ENCODE assay signal across 6 cellular contexts in the genomic region with DNA sequence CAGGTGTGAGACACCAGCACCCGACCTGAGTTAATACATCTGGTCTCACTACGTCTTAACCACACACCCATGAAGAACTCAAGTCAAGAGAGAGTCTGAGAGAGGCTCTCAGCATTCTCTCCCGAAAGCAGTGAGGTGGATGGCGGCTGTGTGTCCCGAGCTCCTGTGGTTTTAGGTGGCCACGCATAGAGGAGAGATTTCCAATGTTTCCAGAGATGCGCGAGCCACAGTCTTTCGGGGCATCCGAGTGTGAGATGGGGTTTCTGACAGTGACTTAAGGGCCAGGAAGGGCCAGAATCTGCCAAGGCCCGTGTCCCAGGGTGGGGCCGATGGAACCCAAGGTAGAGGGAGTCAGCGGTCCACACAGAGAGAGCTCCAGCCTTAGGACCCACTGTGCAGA.
DNase-seq lines count a peak whose midpoint lies in the region; ATAC-seq, FAIRE-seq and TF ChIP-seq lines count a peak whose summit lies in the region.
"Not testable (repeated sequence)": the region's sequence is repeated elsewhere in the genome, so short reads cannot be mapped to it uniquely, and the experiment has no call there.

No MANE protein-coding gene starts in this region.

- not testable (repeated sequence) for H3K4me2 ChIP-seq in GM12878 (ENCODE audit: control insufficient read depth, insufficient read depth); H1 (ENCODE audit: insufficient read depth in 1 of 2, low read depth in 2 of 2, low read length in 2 of 2)

- H3K9me3 ChIP-seq in GM12878 (replicated peaks; ENCODE audit: control insufficient read depth, insufficient read depth, low read length) = not testable (repeated sequence)
- H3K9me3 ChIP-seq in H1 (ENCODE audit: insufficient read depth in 2 of 2, low read depth in 1 of 2, low read length in 1 of 2) = peaks cover 0 to 28% of the 10 kb centered on the region in 2 experiments; a peak in 2 of 4 replicates
- peaks cover 0 to 40% (median 0%) of the 10 kb centered on the region in 8 donors for H3K9me3 ChIP-seq in spleen

- TF ChIP-seq EP300 in GM12878 (IDR thresholded peaks at IDR 0.05; ENCODE audit: borderline replicate concordance in 1 of 2, control insufficient read depth in 1 of 2, low read depth in 2 of 2, low read length in 2 of 2); H1 (IDR thresholded peaks at IDR 0.05; ENCODE audit: borderline replicate concordance in 1 of 2, low read depth in 2 of 2, low read length in 2 of 2): not testable (repeated sequence)

- CTCF ChIA-PET in GM12878 (lab: Yijun Ruan, JAX); H1 (lab: Charles Lee; ENCODE audit: partially characterized antibody): not testable (repeated sequence)

- intact Hi-C loops in GM12878 (cut with micrococcal nuclease; ENCODE audit: unreplicated experiment); spleen (cut with DNase I; ENCODE audit: low total_unique reads): not testable (repeated sequence)

- not testable (repeated sequence) for H3K4me3 ChIP-seq in GM12878; H1 (ENCODE audit: extremely low read depth in 1 of 4, insufficient read depth in 2 of 4, low read depth in 3 of 4, low read length in 4 of 4); spleen

- not testable (repeated sequence) for H3K4me1 ChIP-seq in GM12878 (ENCODE audit: control insufficient read depth, insufficient read depth, low read length); H1 (replicated peaks in 1 of 4; ENCODE audit: control insufficient read depth in 3 of 4, insufficient read depth in 4 of 4, low read length in 3 of 4); spleen

- not testable (repeated sequence) for ATAC-seq in GM12878

- not testable (repeated sequence) for H2BK120ac ChIP-seq in H1 (replicated peaks; ENCODE audit: low read depth, low read length)

- not testable (repeated sequence) for H4K5ac ChIP-seq in H1 (ENCODE audit: insufficient read length, low read depth, low read length)

- not testable (repeated sequence) for H3K23me2 ChIP-seq in H1 (ENCODE audit: low read depth, low read length)

- H4K20me1 ChIP-seq in GM12878 (ENCODE audit: control insufficient read depth, insufficient read depth); H1 (replicated peaks in 1 of 2; ENCODE audit: control insufficient read depth in 1 of 2, insufficient read depth in 2 of 2, low read length in 2 of 2): not testable (repeated sequence)

- H3K27me3 ChIP-seq in GM12878 (replicated peaks in 1 of 2; ENCODE audit: control insufficient read depth in 2 of 2, insufficient read depth in 2 of 2, low read length in 1 of 2); H1 (replicated peaks in 1 of 4; ENCODE audit: control insufficient read depth in 3 of 4, extremely low read depth in 1 of 4, insufficient read depth in 3 of 4, low read length in 3 of 4): not testable (repeated sequence)
- H3K27me3 ChIP-seq in spleen (replicated peaks in 1 of 7) = peaks cover 0 to 47% (median 21%) of the 10 kb centered on the region in 7 donors

- not testable (repeated sequence) for H2AK5ac ChIP-seq in H1 (ENCODE audit: low read depth, low read length)

- not testable (repeated sequence) for H3K23ac ChIP-seq in H1 (ENCODE audit: insufficient read length)

- not testable (repeated sequence) for H3K4ac ChIP-seq in H1 (replicated peaks; ENCODE audit: insufficient read length, low read depth, low read length)

- not testable (repeated sequence) for H2BK20ac ChIP-seq in H1 (ENCODE audit: low read length)

- TF ChIP-seq POLR2A in GM12878 (IDR thresholded peaks at IDR 0.05; ENCODE audit: low read depth, low read length); H1 (IDR thresholded peaks at IDR 0.05; ENCODE audit: control extremely low read depth in 1 of 2, low read depth in 2 of 2, low read length in 2 of 2); spleen (IDR thresholded peaks at IDR 0.05): not testable (repeated sequence)

- H3K56ac ChIP-seq in H1 (replicated peaks; ENCODE audit: insufficient read length, low read depth, low read length) = not testable (repeated sequence)

- H3K79me2 ChIP-seq in GM12878 (ENCODE audit: control insufficient read depth, insufficient read depth, low read length); H1 (ENCODE audit: control insufficient read depth in 1 of 2, insufficient read depth in 2 of 2, low read length in 2 of 2): not testable (repeated sequence)

- not testable (repeated sequence) for DNase-seq in HTR-8/SVneo (ENCODE audit: insufficient read length, low spot score); GM12878 (ENCODE audit: low read depth, low spot score); H1 (ENCODE audit: low read depth in 1 of 2, low spot score in 2 of 2)
- peak; percentile 60 for DNase-seq in mesenteric fat pad (ENCODE audit: low spot score)
- DNase-seq in spleen = peak; percentile 52

- FAIRE-seq in HTR-8/SVneo (lab: Jason Lieb, UNC) (peak; percentile 31), GM12878 (lab: Jason Lieb, UNC) (peak; percentile 65), H1 (lab: Jason Lieb, UNC) (peak; percentile 94), islet of Langerhans (lab: Jason Lieb, UNC) (peak; percentile 47)

- SMC1A ChIA-PET in GM12878 (lab: Charles Lee; ENCODE audit: uncharacterized antibody, unreplicated experiment) = not testable (repeated sequence)

- H3K9ac ChIP-seq in GM12878 (ENCODE audit: control insufficient read depth, insufficient read depth, low read length); H1 (replicated peaks in 1 of 4; ENCODE audit: extremely low read depth in 1 of 4, low read depth in 3 of 4, low read length in 3 of 4): not testable (repeated sequence)

- not testable (repeated sequence) for H3K79me1 ChIP-seq in H1 (ENCODE audit: low read depth, low read length)

- POLR2A ChIA-PET in GM12878 (lab: Charles Lee); H1 (lab: Charles Lee; ENCODE audit: partially characterized antibody): not testable (repeated sequence)

- H4K8ac ChIP-seq in H1 (ENCODE audit: extremely low read depth, insufficient read depth, low read length) = not testable (repeated sequence)

- TF ChIP-seq CTCF in GM12878 (IDR thresholded peaks at IDR 0.05 in 2 of 3, conservative IDR thresholded peaks at IDR 0.05 in 1 of 3; ENCODE audit: control insufficient read depth in 2 of 3, extremely low read depth in 1 of 3, insufficient read depth in 1 of 3, low read depth in 3 of 3, low read length in 3 of 3); H1 (IDR thresholded peaks at IDR 0.05; ENCODE audit: control extremely low read depth in 1 of 3, insufficient read depth in 1 of 3, low read depth in 1 of 3, low read length in 3 of 3); spleen (IDR thresholded peaks at IDR 0.05 in 8 of 11, conservative IDR thresholded peaks at IDR 0.05 in 3 of 11): not testable (repeated sequence)

- not testable (repeated sequence) for H3K18ac ChIP-seq in H1 (ENCODE audit: extremely low read depth, low read length)

- H2BK5ac ChIP-seq in H1 (ENCODE audit: low read depth, low read length) = not testable (repeated sequence)

- H3K14ac ChIP-seq in H1 (ENCODE audit: insufficient read length) = not testable (repeated sequence)

- H2AFZ ChIP-seq in GM12878 (ENCODE audit: control insufficient read depth, low read depth, low read length); H1 (ENCODE audit: low read length): not testable (repeated sequence)

- RAD21 ChIA-PET in GM12878 (lab: Charles Lee; ENCODE audit: unreplicated experiment) = not testable (repeated sequence)

- H2BK12ac ChIP-seq in H1 (ENCODE audit: low read depth, low read length) = not testable (repeated sequence)

- not testable (repeated sequence) for H3K27ac ChIP-seq in GM12878 (ENCODE audit: control insufficient read depth, insufficient read depth); H1 (ENCODE audit: low read depth, low read length); spleen

- in situ Hi-C loops in GM12878 (cut with MboI) = loop anchor here (25.0 kb wide), 1 partner anchor 903 kb away; no protein-coding TSS in a partner anchor

- not testable (repeated sequence) for H4K91ac ChIP-seq in H1 (replicated peaks; ENCODE audit: insufficient read length, low read length)

- 47% methylated on average over 13 of the region's 13 CpGs for WGBS in GM12878 (ENCODE audit: insufficient coverage, insufficient replicate concordance, low lambda C conversion rate, missing lambda C conversion rate)
- 94% methylated on average over 13 of the region's 13 CpGs; no CpG with 5 or more reads in 1 of the 2 experiments for WGBS in H1 (ENCODE audit: extremely low coverage in 1 of 2, insufficient coverage in 1 of 2, insufficient read length in 1 of 2, insufficient replicate concordance in 2 of 2, low coverage in 1 of 2, low lambda C conversion rate in 2 of 2, missing lambda C conversion rate in 1 of 2), 2 experiments
- 87 to 93% (median 93%) methylated on average over 13 of the region's 13 CpGs for WGBS in spleen, 5 donors

- BruUV-seq in GM12878 (replicated peaks; lab: Mats Ljungman, UMichigan) = not testable (repeated sequence)

- not testable (repeated sequence) for H2BK15ac ChIP-seq in H1 (ENCODE audit: low read length)

- H3K36me3 ChIP-seq in GM12878 (ENCODE audit: control insufficient read depth in 2 of 2, insufficient read depth in 2 of 2, low read length in 1 of 2); H1 (ENCODE audit: control insufficient read depth in 2 of 4, insufficient read depth in 4 of 4, low read length in 3 of 4); spleen: not testable (repeated sequence)

- not testable (repeated sequence) for TF ChIP-seq RAD21 in GM12878 (IDR thresholded peaks at IDR 0.05; ENCODE audit: insufficient read depth, low read depth, low read length); H1 (IDR thresholded peaks at IDR 0.05 in 1 of 2, conservative IDR thresholded peaks at IDR 0.05 in 1 of 2; ENCODE audit: low read depth in 2 of 2, low read length in 2 of 2)
